In the genomic region with DNA sequence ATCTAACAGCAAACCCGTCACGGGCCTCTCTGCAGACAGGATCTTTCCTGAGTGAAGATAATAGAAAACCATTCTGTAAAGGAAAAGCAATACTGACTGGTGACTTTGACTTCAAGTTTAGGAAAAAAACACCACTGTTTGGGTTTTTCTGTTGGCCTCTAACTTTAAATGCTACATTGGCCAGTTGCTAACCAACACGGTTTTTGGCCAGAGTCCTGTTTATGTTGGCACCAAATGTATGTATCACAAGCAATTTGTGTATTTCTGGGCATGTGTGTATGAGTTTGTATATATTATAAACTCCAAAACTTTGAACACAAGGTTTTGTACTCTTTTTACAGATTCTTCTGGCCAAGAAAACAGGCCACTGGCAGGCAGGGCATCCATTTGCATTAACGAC, we compare ENCODE assay signal across 12 cellular contexts.
DNase-seq lines count a peak whose midpoint lies in the region; ATAC-seq and TF ChIP-seq lines count a peak whose summit lies in the region.
"Had no signal": no experiment of that assay in that cellular context is flagged by ENCODE, and none has a peak within 500 bp of the region (broad histone marks: within the 10 kb centered on the region; RNA-seq: fewer than 3 reads in every experiment).

No MANE protein-coding gene starts in this region.

- H3K14ac ChIP-seq in neuronal stem cell (ENCODE audit: low read length), result no peak overlapping the region

- TF ChIP-seq CTCF in astrocyte of the spinal cord (IDR thresholded peaks at IDR 0.05; ENCODE audit: low read depth, low read length) (no peak), fibroblast of mammary gland (conservative IDR thresholded peaks at IDR 0.05; ENCODE audit: control insufficient read depth, insufficient read depth, low read depth, low read length) (no peak), GM23338 (conservative IDR thresholded peaks at IDR 0.05; ENCODE audit: low read depth in 2 of 2) (no peak), glutamatergic neuron (IDR thresholded peaks at IDR 0.05; ENCODE audit: partially characterized antibody, unreplicated experiment) (no peak)

- H2AFZ ChIP-seq in neuronal stem cell (ENCODE audit: low read length) (peak overlapping the region; percentile 69), GM23338 (no peak overlapping the region)

- no peak overlapping the region for H3K4me3 Mint-ChIP-seq in GM23338
- no peak overlapping the region for H3K4me3 Mint-ChIP-seq in glutamatergic neuron (ENCODE audit: unreplicated experiment)

- H4K20me1 ChIP-seq in GM23338 (replicated peaks; ENCODE audit: insufficient read depth), result no peaks in the 10 kb centered on the region

- no peaks in the 10 kb centered on the region for H3K36me3 Mint-ChIP-seq in GM23338 (ENCODE audit: low read depth)
- no peaks in the 10 kb centered on the region for H3K36me3 Mint-ChIP-seq in glutamatergic neuron (ENCODE audit: unreplicated experiment)

- no peaks in the 10 kb centered on the region for H3K79me1 ChIP-seq in neuronal stem cell (ENCODE audit: low read depth, low read length)

- H3K27me3 ChIP-seq in MG63, result peaks cover 11% of the 10 kb centered on the region
- no peaks in the 10 kb centered on the region for H3K27me3 ChIP-seq in neuronal stem cell (ENCODE audit: control insufficient read depth in 3 of 3, insufficient read depth in 3 of 3, low read depth in 1 of 3, low read length in 3 of 3)
- no peaks in the 10 kb centered on the region for H3K27me3 ChIP-seq in GM23338 (ENCODE audit: insufficient read depth)

- H3K27me3 Mint-ChIP-seq in GM23338 (ENCODE audit: insufficient read depth, low read depth, poor library complexity) (no peaks in the 10 kb centered on the region), glutamatergic neuron (ENCODE audit: unreplicated experiment) (peaks cover 2% of the 10 kb centered on the region)

- H3K4me1 Mint-ChIP-seq in GM23338, result peaks cover 13% of the 10 kb centered on the region
- peaks cover 4% of the 10 kb centered on the region for H3K4me1 Mint-ChIP-seq in glutamatergic neuron (ENCODE audit: low read depth, unreplicated experiment)

- no peak overlapping the region for H2BK120ac ChIP-seq in neuronal stem cell (ENCODE audit: low read depth, low read length)

- H3K36me3 ChIP-seq in MG63 (no peaks in the 10 kb centered on the region), neuronal stem cell (replicated peaks in 1 of 2; ENCODE audit: control insufficient read depth in 2 of 2, insufficient read depth in 2 of 2, low read length in 2 of 2) (no peaks in the 10 kb centered on the region), GM23338 (ENCODE audit: insufficient read depth) (no peaks in the 10 kb centered on the region)

- peak overlapping the region; percentile 65 for H3K18ac ChIP-seq in neuronal stem cell (ENCODE audit: low read length)

- no peaks in the 10 kb centered on the region for H3K79me2 ChIP-seq in GM23338 (replicated peaks; ENCODE audit: insufficient read depth)

- in situ Hi-C loops in astrocyte of the spinal cord (cut with HindIII; ENCODE audit: low sequenced_read_pairs), result no loop called here

- WGBS in neuronal stem cell (ENCODE audit: extremely low coverage in 2 of 2, insufficient read length in 2 of 2, insufficient replicate concordance in 1 of 2), 2 donors, result no CpG with 5 or more reads among the region's 4 CpGs

- no peak overlapping the region for H4K91ac ChIP-seq in neuronal stem cell (ENCODE audit: low read depth, low read length, poor library complexity)

- no peak overlapping the region for H3K27ac Mint-ChIP-seq in GM23338
- H3K27ac Mint-ChIP-seq in glutamatergic neuron (ENCODE audit: unreplicated experiment), result no peak overlapping the region

- H4K8ac ChIP-seq in neuronal stem cell (ENCODE audit: low read depth, low read length), result no peak overlapping the region

- no peak overlapping the region for H3K4me2 ChIP-seq in neuronal stem cell (ENCODE audit: insufficient read depth, low read length, poor library complexity, severe bottlenecking)
- no peak overlapping the region for H3K4me2 ChIP-seq in GM23338

- H3K23ac ChIP-seq in neuronal stem cell (ENCODE audit: low read depth, low read length, poor library complexity), result no peak overlapping the region

- H3K9me3 Mint-ChIP-seq in GM23338 (no peaks in the 10 kb centered on the region), glutamatergic neuron (ENCODE audit: unreplicated experiment) (no peaks in the 10 kb centered on the region)

- H2BK5ac ChIP-seq in neuronal stem cell (ENCODE audit: low read length), result no peak overlapping the region

- H2BK15ac ChIP-seq in neuronal stem cell (ENCODE audit: low read length), result no peak overlapping the region

- H3K4ac ChIP-seq in neuronal stem cell (ENCODE audit: low read length), result no peak overlapping the region

- no peak for ATAC-seq in HG03354 (IDR thresholded peaks at IDR 0.05; ENCODE audit: poor library complexity, severe bottlenecking, unreplicated experiment)
- ATAC-seq in HG02852 (IDR thresholded peaks at IDR 0.05; ENCODE audit: unreplicated experiment), result no peak
- no peak for ATAC-seq in GM23338

- peak overlapping the region; percentile 65 for H3K9ac ChIP-seq in neuronal stem cell (ENCODE audit: low read depth, low read length, poor library complexity)

- peak overlapping the region; percentile 45 for H3K27ac ChIP-seq in neuronal stem cell (replicated peaks; ENCODE audit: low read length)
- no peak overlapping the region for H3K27ac ChIP-seq in GM23338 (ENCODE audit: low read depth)

- H2AK5ac ChIP-seq in neuronal stem cell (ENCODE audit: low read depth, low read length), result peak overlapping the region; percentile 53

- DNase-seq in MG63, result peak; percentile 99
- DNase-seq in astrocyte of the spinal cord (ENCODE audit: low read depth, low spot score), result peak; percentile 68
- DNase-seq in fibroblast of mammary gland (ENCODE audit: low read depth), result peak; percentile 67
- DNase-seq in neuronal stem cell (ENCODE audit: low spot score), result no peak
- no peak for DNase-seq in GM23338 (ENCODE audit: low spot score)
- no peak for DNase-seq in glutamatergic neuron
- DNase-seq: Kasumi-1, NCI-H1417, NCI-H2029 treated with DMSO at 0.1 percent for 48 hours, NCI-H526 treated with DMSO at 0.1 percent for 48 hours had no signal

- peaks cover 21 to 28% of the 10 kb centered on the region in 2 donors for H3K4me1 ChIP-seq in neuronal stem cell (ENCODE audit: control insufficient read depth in 2 of 2, insufficient read depth in 1 of 2, low read depth in 1 of 2, low read length in 2 of 2)
- no peaks in the 10 kb centered on the region for H3K4me1 ChIP-seq in GM23338 (ENCODE audit: insufficient read depth)

- H3K9me3 ChIP-seq in MG63, result 0 out of 2 replicates have a peak, but pooled peaks cover 3% of the 10 kb centered on the region
- H3K9me3 ChIP-seq in neuronal stem cell (replicated peaks in 1 of 2; ENCODE audit: control insufficient read depth in 2 of 2, insufficient read depth in 1 of 2, low read depth in 1 of 2, low read length in 2 of 2), result peaks cover 0 to 2% of the 10 kb centered on the region in 2 donors

- H3K4me3 ChIP-seq in MG63, result no peak overlapping the region
- H3K4me3 ChIP-seq in astrocyte of the spinal cord (ENCODE audit: low read depth, low read length), result no peak overlapping the region
- H3K4me3 ChIP-seq in fibroblast of mammary gland (ENCODE audit: control insufficient read depth, low read depth, low read length), result no peak overlapping the region
- H3K4me3 ChIP-seq in neuronal stem cell (ENCODE audit: low read length in 2 of 2), result no peak overlapping the region
- no peak overlapping the region for H3K4me3 ChIP-seq in GM23338

- no peaks in the 10 kb centered on the region for H3F3A ChIP-seq in GM23338 (replicated peaks; ENCODE audit: low read depth)

- H3K9me2 ChIP-seq in GM23338 (ENCODE audit: insufficient read depth), result no peaks in the 10 kb centered on the region

- H2BK12ac ChIP-seq in neuronal stem cell (ENCODE audit: low read length), result no peak overlapping the region

TF ChIP-seq in GM23338, 12 proteins besides CTCF, POLR2A, EP300 and RAD21:
- TF ChIP-seq ZNF331 (CRISPR knock-in tag; IDR thresholded peaks at IDR 0.05; ENCODE audit: low read depth) (no peak), STAT1 (IDR thresholded peaks at IDR 0.05; ENCODE audit: unreplicated experiment) (no peak)
- TF ChIP-seq, protein P1, sequence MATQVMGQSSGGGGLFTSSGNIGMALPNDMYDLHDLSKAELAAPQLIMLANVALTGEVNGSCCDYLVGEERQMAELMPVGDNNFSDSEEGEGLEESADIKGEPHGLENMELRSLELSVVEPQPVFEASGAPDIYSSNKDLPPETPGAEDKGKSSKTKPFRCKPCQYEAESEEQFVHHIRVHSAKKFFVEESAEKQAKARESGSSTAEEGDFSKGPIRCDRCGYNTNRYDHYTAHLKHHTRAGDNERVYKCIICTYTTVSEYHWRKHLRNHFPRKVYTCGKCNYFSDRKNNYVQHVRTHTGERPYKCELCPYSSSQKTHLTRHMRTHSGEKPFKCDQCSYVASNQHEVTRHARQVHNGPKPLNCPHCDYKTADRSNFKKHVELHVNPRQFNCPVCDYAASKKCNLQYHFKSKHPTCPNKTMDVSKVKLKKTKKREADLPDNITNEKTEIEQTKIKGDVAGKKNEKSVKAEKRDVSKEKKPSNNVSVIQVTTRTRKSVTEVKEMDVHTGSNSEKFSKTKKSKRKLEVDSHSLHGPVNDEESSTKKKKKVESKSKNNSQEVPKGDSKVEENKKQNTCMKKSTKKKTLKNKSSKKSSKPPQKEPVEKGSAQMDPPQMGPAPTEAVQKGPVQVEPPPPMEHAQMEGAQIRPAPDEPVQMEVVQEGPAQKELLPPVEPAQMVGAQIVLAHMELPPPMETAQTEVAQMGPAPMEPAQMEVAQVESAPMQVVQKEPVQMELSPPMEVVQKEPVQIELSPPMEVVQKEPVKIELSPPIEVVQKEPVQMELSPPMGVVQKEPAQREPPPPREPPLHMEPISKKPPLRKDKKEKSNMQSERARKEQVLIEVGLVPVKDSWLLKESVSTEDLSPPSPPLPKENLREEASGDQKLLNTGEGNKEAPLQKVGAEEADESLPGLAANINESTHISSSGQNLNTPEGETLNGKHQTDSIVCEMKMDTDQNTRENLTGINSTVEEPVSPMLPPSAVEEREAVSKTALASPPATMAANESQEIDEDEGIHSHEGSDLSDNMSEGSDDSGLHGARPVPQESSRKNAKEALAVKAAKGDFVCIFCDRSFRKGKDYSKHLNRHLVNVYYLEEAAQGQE (IDR thresholded peaks at IDR 0.05; ENCODE audit: unreplicated experiment), result no peak

Comparison
In these comparisons a context has a peak if more than half of its experiments do, and no peak if none do; other contexts are left out.
1. DNase-seq: peak in MG63 (single experiment), astrocyte of the spinal cord (single experiment) and fibroblast of mammary gland (single experiment); none in neuronal stem cell (single experiment), GM23338 (single experiment) and glutamatergic neuron (single experiment).